In the genomic region with DNA sequence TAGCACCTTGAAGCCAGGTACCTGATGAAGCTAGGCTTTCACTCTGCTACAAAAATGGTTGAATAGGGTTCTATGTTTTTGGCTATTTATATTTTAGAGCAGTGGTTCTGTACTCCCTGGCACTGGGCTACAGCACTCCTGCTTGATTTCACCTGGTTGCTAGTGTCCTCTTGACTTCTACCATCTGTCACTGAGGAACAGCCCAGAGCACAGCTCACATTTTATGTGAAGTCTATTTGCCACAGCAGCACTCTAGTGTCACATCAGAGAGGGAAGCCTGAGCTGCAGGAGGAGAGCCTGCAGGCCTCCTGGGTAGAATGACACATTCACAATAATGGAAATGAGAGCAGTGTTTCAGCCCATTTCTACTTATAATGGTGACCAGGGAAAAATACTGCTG, we compare ENCODE assay signal across 23 cellular contexts.
DNase-seq lines count a peak whose midpoint lies in the region; ATAC-seq and TF ChIP-seq lines count a peak whose summit lies in the region.
"Had no signal": no experiment of that assay in that cellular context is flagged by ENCODE, and none has a peak within 500 bp of the region (broad histone marks: within the 10 kb centered on the region; RNA-seq: fewer than 3 reads in every experiment).

No MANE protein-coding gene starts in this region.

- no peaks in the 10 kb centered on the region for H3K9me3 Mint-ChIP-seq in endothelial cell (ENCODE audit: unreplicated experiment)

- peaks cover 2% of the 10 kb centered on the region for H3K27me3 Mint-ChIP-seq in endothelial cell (ENCODE audit: unreplicated experiment)

- H3K27me3 ChIP-seq in WERI-Rb-1 (ENCODE audit: insufficient read depth, low read depth, severe bottlenecking) (no peaks in the 10 kb centered on the region), layer of hippocampus (ENCODE audit: control insufficient read depth, insufficient read depth, low read length) (no peaks in the 10 kb centered on the region)
- H3K27me3 ChIP-seq: BE2C, Peyer's patch had no signal

- no peak for ATAC-seq in HG03520 (IDR thresholded peaks at IDR 0.05; ENCODE audit: unreplicated experiment)
- ATAC-seq: A549, GM12878, SK-N-SH treated with all-trans-retinoic acid at 6 μM for 48 hours had no signal

- no peaks in the 10 kb centered on the region for H3K9me3 ChIP-seq in WERI-Rb-1 (ENCODE audit: severe bottlenecking)
- H3K9me3 ChIP-seq: A549, BE2C had no signal

- H3K27ac Mint-ChIP-seq in endothelial cell (ENCODE audit: unreplicated experiment): no peak overlapping the region
- H3K27ac Mint-ChIP-seq: H9, HFFc6 had no signal

- no peaks in the 10 kb centered on the region for H3K36me3 Mint-ChIP-seq in endothelial cell (ENCODE audit: low read depth, unreplicated experiment)

- H3K4me3 Mint-ChIP-seq in endothelial cell (ENCODE audit: unreplicated experiment): no peak overlapping the region
- H3K4me3 Mint-ChIP-seq: H9, HFFc6 had no signal

- DNase-seq in NCI-H1092 treated with DMSO at 0.1 percent for 48 hours (lab: John Stamatoyannopoulos, UW) (peak; percentile 8), WERI-Rb-1 (peak; percentile 24), substantia nigra (lab: John Stamatoyannopoulos, UW) (peak in 3 of 49 donors; percentile 2 to 8 (median 3)), NCI-H345 (lab: John Stamatoyannopoulos, UW) (no peak), endothelial cell (ENCODE audit: low spot score) (no peak)
- DNase-seq: BE2C, DMS79 treated with DMSO at 0.1 percent for 48 hours, GM23248, H9, HFFc6, KBM-7, MM.1S, NCI-H1048, NCI-H146, NCI-H2029, NCI-H2171, Peyer's patch had no signal

- H3K27ac ChIP-seq in WERI-Rb-1 (peak overlapping the region; percentile 60), layer of hippocampus (ENCODE audit: low read depth, low read length) (peak overlapping the region; percentile 10), substantia nigra (ENCODE audit: low read depth, low read length, poor library complexity, severe bottlenecking) (peak overlapping the region; percentile 21)
- H3K27ac ChIP-seq: A549, GM23248, HL-60, Peyer's patch had no signal

- TF ChIP-seq CTCF in WERI-Rb-1 (IDR thresholded peaks at IDR 0.05; ENCODE audit: low read depth, low read length): no peak
- TF ChIP-seq CTCF in endothelial cell (IDR thresholded peaks at IDR 0.05; ENCODE audit: unreplicated experiment): no peak

- no peak overlapping the region for H3K4me3 ChIP-seq in WERI-Rb-1 (ENCODE audit: low read depth, low read length)
- H3K4me3 ChIP-seq: A549, GM12878, GM23248, Peyer's patch had no signal

- no peaks in the 10 kb centered on the region for H3K36me3 ChIP-seq in WERI-Rb-1
- H3K36me3 ChIP-seq: BE2C, Peyer's patch had no signal

- H3K4me1 Mint-ChIP-seq in endothelial cell (ENCODE audit: unreplicated experiment): no peaks in the 10 kb centered on the region
- H3K4me1 Mint-ChIP-seq: H9 had no signal

Comparison
In these comparisons a context has a peak if more than half of its experiments do, and no peak if none do; other contexts are left out.
1. DNase-seq: peak in NCI-H1092 treated with DMSO at 0.1 percent for 48 hours (single experiment) and WERI-Rb-1 (single experiment); none in NCI-H345 (single experiment) and endothelial cell (single experiment).
2. H3K27ac ChIP-seq: peak in every context shown above with its lines; median percentile 60 in WERI-Rb-1; 21 in substantia nigra; 10 in layer of hippocampus.